1 cellular context compared by ENCODE assay signal in the genomic region with DNA sequence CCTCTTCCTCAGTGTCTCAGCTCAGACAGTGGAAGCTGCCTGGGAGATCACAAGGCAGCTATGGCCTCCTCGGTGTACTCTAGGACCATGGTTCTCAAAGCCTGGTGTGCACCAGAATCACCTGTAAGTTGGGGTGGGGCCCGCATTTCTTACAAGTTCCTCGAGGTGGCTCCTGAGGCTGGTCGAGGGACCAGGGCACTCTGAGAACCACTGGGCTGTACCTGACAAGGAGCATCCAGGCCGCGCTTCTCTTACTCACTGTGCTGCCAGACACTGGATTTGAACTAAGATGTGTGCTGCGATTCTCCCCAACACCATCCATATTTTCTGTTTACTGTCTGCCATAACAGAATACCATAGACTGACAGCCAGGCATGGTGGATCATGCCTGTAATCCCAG.
TF ChIP-seq lines count a peak whose summit lies in the region.

No MANE protein-coding gene starts in this region.

TF ChIP-seq in WTC11, 78 proteins besides CTCF, POLR2A, EP300 and RAD21 (continued from another document):
- TF ChIP-seq, protein P1, sequence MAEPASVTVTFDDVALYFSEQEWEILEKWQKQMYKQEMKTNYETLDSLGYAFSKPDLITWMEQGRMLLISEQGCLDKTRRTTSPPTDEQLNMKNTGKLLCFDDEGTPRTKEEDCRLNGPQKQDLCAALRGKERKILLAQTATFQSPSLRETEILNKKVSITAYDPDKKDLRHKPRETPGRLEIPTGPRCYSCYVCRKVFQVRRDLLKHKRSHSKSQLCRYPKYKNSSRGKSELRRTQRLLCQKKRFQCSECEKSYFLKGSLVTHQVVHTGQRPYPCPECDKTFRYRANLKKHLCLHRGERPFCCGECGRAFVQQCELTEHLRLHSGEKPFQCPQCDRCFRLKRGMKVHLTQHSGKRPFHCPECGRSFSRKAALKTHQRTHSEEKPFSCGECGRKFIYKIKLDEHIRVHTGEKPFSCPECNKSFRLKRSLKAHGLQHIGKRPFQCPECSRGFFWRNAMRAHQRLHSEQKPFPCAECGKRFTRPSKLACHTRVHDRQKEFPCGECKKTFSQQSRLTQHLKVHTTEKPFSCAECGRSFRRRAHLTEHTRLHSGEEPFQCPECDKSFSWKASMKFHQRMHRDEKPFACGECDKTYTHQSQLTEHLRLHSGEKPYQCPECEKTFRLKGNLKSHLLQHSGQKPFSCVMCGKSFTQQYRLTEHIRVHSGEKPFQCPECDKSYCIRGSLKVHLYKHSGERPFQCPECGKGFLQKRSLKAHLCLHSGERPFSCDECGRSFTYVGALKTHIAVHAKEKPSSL (CRISPR knock-in tag; conservative IDR thresholded peaks at IDR 0.05), result no peak
